In genomic region chr1:208227366-208227765, GRCh38 we compare ENCODE assay signal across 2 cellular contexts.
TF ChIP-seq lines count a peak whose summit lies in the region.

No MANE protein-coding gene starts in this region.

TF ChIP-seq in liver, 16 proteins besides CTCF, POLR2A, EP300 and RAD21:
- no peak for TF ChIP-seq FOXA1 (IDR thresholded peaks at IDR 0.05)
- peak; percentile 92 for TF ChIP-seq NR2F2 (IDR thresholded peaks at IDR 0.05)

TF ChIP-seq in HepG2, 621 proteins besides CTCF, POLR2A, EP300 and RAD21:
- TF ChIP-seq HMG20B (CRISPR knock-in tag; conservative IDR thresholded peaks at IDR 0.05) (no peak), ZC3H4 (CRISPR knock-in tag; IDR thresholded peaks at IDR 0.05; ENCODE audit: borderline replicate concordance) (no peak), AKNA (CRISPR knock-in tag; IDR thresholded peaks at IDR 0.05; ENCODE audit: borderline replicate concordance) (no peak), FOXK1 (CRISPR knock-in tag; IDR thresholded peaks at IDR 0.05; ENCODE audit: borderline replicate concordance, low read depth) (no peak), POGK (CRISPR knock-in tag; conservative IDR thresholded peaks at IDR 0.05) (no peak), ZNF12 (CRISPR knock-in tag; IDR thresholded peaks at IDR 0.05) (no peak), HIVEP1 (CRISPR knock-in tag; IDR thresholded peaks at IDR 0.05) (no peak), ZNF282 (IDR thresholded peaks at IDR 0.05; ENCODE audit: partially characterized antibody) (no peak), PAWR (CRISPR knock-in tag; IDR thresholded peaks at IDR 0.05; ENCODE audit: borderline replicate concordance) (no peak), RFXAP (CRISPR knock-in tag; IDR thresholded peaks at IDR 0.05; ENCODE audit: borderline replicate concordance) (no peak), SIX4 (CRISPR knock-in tag; IDR thresholded peaks at IDR 0.05) (no peak), ZNF207 (IDR thresholded peaks at IDR 0.05; ENCODE audit: borderline replicate concordance) (no peak), ZNF260 (CRISPR knock-in tag; IDR thresholded peaks at IDR 0.05; ENCODE audit: borderline replicate concordance, low read depth) (no peak), ZNF274 (CRISPR knock-in tag; IDR thresholded peaks at IDR 0.05) (no peak)
- TF ChIP-seq, protein P1, sequence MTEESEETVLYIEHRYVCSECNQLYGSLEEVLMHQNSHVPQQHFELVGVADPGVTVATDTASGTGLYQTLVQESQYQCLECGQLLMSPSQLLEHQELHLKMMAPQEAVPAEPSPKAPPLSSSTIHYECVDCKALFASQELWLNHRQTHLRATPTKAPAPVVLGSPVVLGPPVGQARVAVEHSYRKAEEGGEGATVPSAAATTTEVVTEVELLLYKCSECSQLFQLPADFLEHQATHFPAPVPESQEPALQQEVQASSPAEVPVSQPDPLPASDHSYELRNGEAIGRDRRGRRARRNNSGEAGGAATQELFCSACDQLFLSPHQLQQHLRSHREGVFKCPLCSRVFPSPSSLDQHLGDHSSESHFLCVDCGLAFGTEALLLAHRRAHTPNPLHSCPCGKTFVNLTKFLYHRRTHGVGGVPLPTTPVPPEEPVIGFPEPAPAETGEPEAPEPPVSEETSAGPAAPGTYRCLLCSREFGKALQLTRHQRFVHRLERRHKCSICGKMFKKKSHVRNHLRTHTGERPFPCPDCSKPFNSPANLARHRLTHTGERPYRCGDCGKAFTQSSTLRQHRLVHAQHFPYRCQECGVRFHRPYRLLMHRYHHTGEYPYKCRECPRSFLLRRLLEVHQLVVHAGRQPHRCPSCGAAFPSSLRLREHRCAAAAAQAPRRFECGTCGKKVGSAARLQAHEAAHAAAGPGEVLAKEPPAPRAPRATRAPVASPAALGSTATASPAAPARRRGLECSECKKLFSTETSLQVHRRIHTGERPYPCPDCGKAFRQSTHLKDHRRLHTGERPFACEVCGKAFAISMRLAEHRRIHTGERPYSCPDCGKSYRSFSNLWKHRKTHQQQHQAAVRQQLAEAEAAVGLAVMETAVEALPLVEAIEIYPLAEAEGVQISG (CRISPR knock-in tag; IDR thresholded peaks at IDR 0.05) = no peak
